ENCODE assay signal across 8 cellular contexts in the genomic region with DNA sequence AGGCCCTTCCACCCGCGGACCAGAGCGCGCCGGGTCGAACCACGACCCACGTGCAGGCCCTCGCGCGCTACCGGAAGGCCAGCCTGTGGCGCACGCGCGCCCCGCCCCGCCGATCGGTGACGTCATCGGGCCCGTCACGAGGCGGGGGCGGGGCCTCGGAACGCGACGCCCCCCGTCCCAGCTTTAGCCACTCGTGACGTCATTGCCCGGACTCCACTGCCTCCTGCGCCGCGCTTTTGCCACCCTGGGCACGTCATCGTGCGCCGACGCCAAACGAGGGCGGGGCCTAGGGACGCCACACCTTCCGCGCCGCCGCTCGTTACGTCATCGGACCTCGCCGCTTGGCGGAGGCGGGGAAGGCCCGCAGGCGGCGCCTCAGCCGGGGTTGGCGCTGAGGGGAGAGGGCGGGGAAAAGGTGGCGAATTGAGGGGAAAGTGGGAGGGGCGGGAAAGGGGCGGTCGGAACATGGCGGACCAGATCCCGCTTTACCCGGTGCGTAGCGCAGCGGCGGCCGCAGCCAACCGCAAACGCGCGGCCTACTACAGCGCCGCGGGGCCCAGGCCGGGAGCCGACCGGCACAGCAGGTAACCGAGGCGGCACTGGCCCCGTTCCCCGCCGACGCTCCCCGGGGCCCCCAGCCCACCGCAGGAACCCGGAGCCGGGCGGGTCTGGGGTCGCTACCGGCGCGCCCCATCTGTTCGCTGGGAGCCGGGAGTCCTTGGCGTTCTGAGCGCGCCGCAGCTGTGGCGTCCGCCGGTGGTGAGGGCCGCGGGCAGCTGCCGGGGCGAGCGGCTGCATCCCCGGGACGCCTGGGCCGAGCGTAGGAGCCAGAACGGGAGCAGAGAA. TPM values are rescaled to one million over a fixed set of nuclear protein-coding genes. Genes with fewer than 3 reads are reported as not detected.
DNase-seq lines count a peak whose midpoint lies in the region; ATAC-seq and TF ChIP-seq lines count a peak whose summit lies in the region.

A gene with protein sequence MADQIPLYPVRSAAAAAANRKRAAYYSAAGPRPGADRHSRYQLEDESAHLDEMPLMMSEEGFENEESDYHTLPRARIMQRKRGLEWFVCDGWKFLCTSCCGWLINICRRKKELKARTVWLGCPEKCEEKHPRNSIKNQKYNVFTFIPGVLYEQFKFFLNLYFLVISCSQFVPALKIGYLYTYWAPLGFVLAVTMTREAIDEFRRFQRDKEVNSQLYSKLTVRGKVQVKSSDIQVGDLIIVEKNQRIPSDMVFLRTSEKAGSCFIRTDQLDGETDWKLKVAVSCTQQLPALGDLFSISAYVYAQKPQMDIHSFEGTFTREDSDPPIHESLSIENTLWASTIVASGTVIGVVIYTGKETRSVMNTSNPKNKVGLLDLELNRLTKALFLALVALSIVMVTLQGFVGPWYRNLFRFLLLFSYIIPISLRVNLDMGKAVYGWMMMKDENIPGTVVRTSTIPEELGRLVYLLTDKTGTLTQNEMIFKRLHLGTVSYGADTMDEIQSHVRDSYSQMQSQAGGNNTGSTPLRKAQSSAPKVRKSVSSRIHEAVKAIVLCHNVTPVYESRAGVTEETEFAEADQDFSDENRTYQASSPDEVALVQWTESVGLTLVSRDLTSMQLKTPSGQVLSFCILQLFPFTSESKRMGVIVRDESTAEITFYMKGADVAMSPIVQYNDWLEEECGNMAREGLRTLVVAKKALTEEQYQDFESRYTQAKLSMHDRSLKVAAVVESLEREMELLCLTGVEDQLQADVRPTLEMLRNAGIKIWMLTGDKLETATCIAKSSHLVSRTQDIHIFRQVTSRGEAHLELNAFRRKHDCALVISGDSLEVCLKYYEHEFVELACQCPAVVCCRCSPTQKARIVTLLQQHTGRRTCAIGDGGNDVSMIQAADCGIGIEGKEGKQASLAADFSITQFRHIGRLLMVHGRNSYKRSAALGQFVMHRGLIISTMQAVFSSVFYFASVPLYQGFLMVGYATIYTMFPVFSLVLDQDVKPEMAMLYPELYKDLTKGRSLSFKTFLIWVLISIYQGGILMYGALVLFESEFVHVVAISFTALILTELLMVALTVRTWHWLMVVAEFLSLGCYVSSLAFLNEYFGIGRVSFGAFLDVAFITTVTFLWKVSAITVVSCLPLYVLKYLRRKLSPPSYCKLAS (plus strand): TSS at position 449 of the 846 bp plus-strand sequence. CDS start 17 bp downstream, at position 466.

- H3K4me3 Mint-ChIP-seq in activated B cell treated with CpG ODN at 0.5 μM for 24 hours, result peak within 1 kb of the TSS; percentile 88

- peaks cover 17% of the 10 kb centered on the region for H3K9me3 ChIP-seq in AG04450 (ENCODE audit: control insufficient read depth, insufficient read depth, low read length)

- H3K27ac Mint-ChIP-seq in activated B cell treated with CpG ODN at 0.5 μM for 24 hours, result peak within 1 kb of the TSS; percentile 95

- intact Hi-C loops in activated B cell treated with CpG ODN at 0.5 μM for 24 hours (cut with micrococcal nuclease), result loop anchor here (1.0 to 10.0 kb wide), 6 partner anchors 178 to 1038 kb away; a partner anchor contains a TSS

- H3K4me3 ChIP-seq in AG04450 (ENCODE audit: low read depth, low read length), result peak within 1 kb of the TSS; percentile 80

- peaks cover 3% of the 10 kb centered on the region for H3K27me3 Mint-ChIP-seq in activated B cell treated with CpG ODN at 0.5 μM for 24 hours

- CTCF ChIA-PET in AG04450 (lab: Charles Lee), result no interaction called here
- CTCF ChIA-PET in activated B cell treated with CpG ODN at 0.5 μM for 24 hours (lab: Charles Lee), result no interaction called here

- TF ChIP-seq CTCF in AG04450 (IDR thresholded peaks at IDR 0.05; ENCODE audit: low read depth, low read length) (no peak), activated B cell treated with CpG ODN at 0.5 μM for 24 hours (IDR thresholded peaks at IDR 0.05) (no peak)

- ATAC-seq in GM18870 (IDR thresholded peaks at IDR 0.05; ENCODE audit: unreplicated experiment), result peak; percentile 69
- peak; percentile 86 for ATAC-seq in HG03135 (IDR thresholded peaks at IDR 0.05; ENCODE audit: unreplicated experiment)
- ATAC-seq in activated B cell treated with CpG ODN at 0.5 μM for 24 hours (ENCODE audit: low read depth), result peak; percentile 84

- H3K4me1 Mint-ChIP-seq in activated B cell treated with CpG ODN at 0.5 μM for 24 hours, result peaks cover 30% of the 10 kb centered on the region

- POLR2A ChIA-PET in AG04450 (lab: Yijun Ruan, JAX) (interaction anchor here (0.7 kb wide), 1 partner anchor 65 kb away, joined by 3 read pairs; no protein-coding TSS in a partner anchor), activated B cell treated with CpG ODN at 0.5 μM for 24 hours (lab: Charles Lee) (interaction anchor here (0.5 to 1.3 kb wide), 6 partner anchors 11 to 965 kb away, joined by 3 to 6 read pairs (median 3); no protein-coding TSS in a partner anchor)

- DNase-seq in AG04450 (ENCODE audit: low read depth, low spot score) (peak; percentile 97), NCI-H345 (lab: John Stamatoyannopoulos, UW) (peak; percentile 98), activated B cell treated with CpG ODN at 0.5 μM for 24 hours (peak; percentile 99), caudate nucleus (lab: John Stamatoyannopoulos, UW) (peak; percentile 79 to 99 (median 96)), inferior parietal cortex (ENCODE audit: extremely low spot score) (peak; percentile 97)
- DNase-seq in stimulated activated CD4-positive, alpha-beta T cell treated with anti-CD3 and anti-CD28 coated beads, Interleukin-12 subunit alpha, Interleukin-12 subunit beta, amount 100 ng/mL, for 24 hours (ENCODE audit: low read depth in 2 of 2), result peak; percentile 95 to 99

- no peaks in the 10 kb centered on the region for H3K27me3 ChIP-seq in AG04450 (ENCODE audit: control insufficient read depth, insufficient read depth, low read length)

- peaks cover 15% of the 10 kb centered on the region for H3K9me3 Mint-ChIP-seq in activated B cell treated with CpG ODN at 0.5 μM for 24 hours

- H3K27ac ChIP-seq in AG04450 (ENCODE audit: low read depth, low read length) (peak within 1 kb of the TSS; percentile 52), caudate nucleus (ENCODE audit: low read depth, low read length) (peak within 1 kb of the TSS; percentile 91)

- H3K36me3 Mint-ChIP-seq in activated B cell treated with CpG ODN at 0.5 μM for 24 hours (ENCODE audit: low read depth), result peaks cover 11% of the 10 kb centered on the region

RNA-seq across cellular contexts. Expression of the gene that starts here (rescaled TPM):
- 14.9 and 18.1 TPM in 2 replicates for polyA plus RNA-seq in AG04450 (2011; rRNA removed)
- polyA minus RNA-seq in AG04450 (2011; rRNA and poly(A)+ RNA removed), result 32.5 and 44.0 TPM in 2 replicates
- 41.5 and 49.2 TPM in 2 replicates for total RNA-seq in activated B cell treated with CpG ODN at 0.5 μM for 24 hours

Comparison
In these comparisons a context has a peak if more than half of its experiments do, and no peak if none do; other contexts are left out.
1. Peak in every context shown above with its lines: DNase-seq, ATAC-seq, H3K4me3 ChIP-seq and H3K27ac ChIP-seq.